In genomic region chr6:168925671-168926070, GRCh38 we compare ENCODE assay signal across 23 cellular contexts.
DNase-seq lines count a peak whose midpoint lies in the region; ATAC-seq and TF ChIP-seq lines count a peak whose summit lies in the region.
"Had no signal": no experiment of that assay in that cellular context is flagged by ENCODE, and none has a peak within 500 bp of the region (broad histone marks: within the 10 kb centered on the region; RNA-seq: fewer than 3 reads in every experiment).

No MANE protein-coding gene starts in this region.

- intact Hi-C loops in colonic mucosa (cut with DNase I), result no loop called here

- no peaks in the 10 kb centered on the region; the same call in 1 of the 2 replicates for H3K4me1 ChIP-seq in GM23338 (ENCODE audit: insufficient read depth)
- H3K4me1 ChIP-seq in colonic mucosa, result no peaks in the 10 kb centered on the region
- H3K4me1 ChIP-seq in tibial nerve, result no peaks in the 10 kb centered on the region
- H3K4me1 ChIP-seq: A549; BE2C; BLaER1 treated with 17β-estradiol and CSF1 and Interleukin-3, amounts not matched to agents 10 nM and 100 nM had no signal

- TF ChIP-seq CTCF in GM23338 (conservative IDR thresholded peaks at IDR 0.05; ENCODE audit: low read depth in 2 of 2) (no peak), colonic mucosa (IDR thresholded peaks at IDR 0.05) (no peak), tibial nerve (IDR thresholded peaks at IDR 0.05) (no peak)

- no peak overlapping the region for H3K27ac Mint-ChIP-seq in GM23338
- H3K27ac Mint-ChIP-seq: CD4-positive, alpha-beta T cell; CD8-positive, alpha-beta memory T cell had no signal

- H3K27me3 Mint-ChIP-seq in GM23338 (ENCODE audit: insufficient read depth, low read depth, poor library complexity), result peaks cover 1% of the 10 kb centered on the region

- no peak overlapping the region for H2AFZ ChIP-seq in GM23338

- no peaks in the 10 kb centered on the region for H3K36me3 ChIP-seq in GM23338 (ENCODE audit: insufficient read depth)
- H3K36me3 ChIP-seq in colonic mucosa, result no peaks in the 10 kb centered on the region
- no peaks in the 10 kb centered on the region for H3K36me3 ChIP-seq in tibial nerve
- H3K36me3 ChIP-seq: BE2C; BLaER1 treated with 17β-estradiol and CSF1 and Interleukin-3, amounts not matched to agents 10 nM and 100 nM had no signal

- H3K27ac ChIP-seq in GM23338 (ENCODE audit: low read depth), result 0 out of 2 replicates have a peak overlapping the region, but pooled peaks have one; percentile 55
- no peak overlapping the region for H3K27ac ChIP-seq in colonic mucosa
- H3K27ac ChIP-seq in tibial nerve, result no peak overlapping the region
- H3K27ac ChIP-seq: A549; BLaER1 treated with 17β-estradiol and CSF1 and Interleukin-3, amounts not matched to agents 10 nM and 100 nM had no signal

- H3K36me3 Mint-ChIP-seq in GM23338 (ENCODE audit: low read depth), result peaks cover 18% of the 10 kb centered on the region; the same call in 2 of the 3 replicates
- H3K36me3 Mint-ChIP-seq: CD14-positive monocyte had no signal

- H4K20me1 ChIP-seq in GM23338 (replicated peaks; ENCODE audit: insufficient read depth), result no peaks in the 10 kb centered on the region
- H4K20me1 ChIP-seq: BLaER1 treated with 17β-estradiol and CSF1 and Interleukin-3, amounts not matched to agents 10 nM and 100 nM had no signal

- H3K27me3 ChIP-seq in GM23338 (ENCODE audit: insufficient read depth) (no peaks in the 10 kb centered on the region), colonic mucosa (no peaks in the 10 kb centered on the region), tibial nerve (no peaks in the 10 kb centered on the region)
- H3K27me3 ChIP-seq: BE2C; BLaER1 treated with 17β-estradiol and CSF1 and Interleukin-3, amounts not matched to agents 10 nM and 100 nM had no signal

- ATAC-seq in GM23338 (no peak), GM21576 (IDR thresholded peaks at IDR 0.05; ENCODE audit: unreplicated experiment) (no peak)
- ATAC-seq: A549, GM12878, HCT116 had no signal

- WGBS in tibial nerve, 2 donors, result 86% methylated on average over 11 of the region's 11 CpGs

- no peaks in the 10 kb centered on the region for H3K9me2 ChIP-seq in GM23338 (ENCODE audit: insufficient read depth)

- peak overlapping the region; percentile 32; the same call in 1 of the 2 replicates for H3K4me2 ChIP-seq in GM23338
- H3K4me2 ChIP-seq: A549; BLaER1 treated with 17β-estradiol and CSF1 and Interleukin-3, amounts not matched to agents 10 nM and 100 nM had no signal

- no peaks in the 10 kb centered on the region for H3K79me2 ChIP-seq in GM23338 (replicated peaks; ENCODE audit: insufficient read depth)

- TF ChIP-seq EP300 in tibial nerve (IDR thresholded peaks at IDR 0.05), result no peak

- no peak overlapping the region for H3K9ac ChIP-seq in colonic mucosa (ENCODE audit: low read depth in 2 of 2, low read length in 2 of 2)
- H3K9ac ChIP-seq: BLaER1 treated with 17β-estradiol and CSF1 and Interleukin-3, amounts not matched to agents 10 nM and 100 nM had no signal

- no peak overlapping the region for H3K4me3 Mint-ChIP-seq in GM23338
- H3K4me3 Mint-ChIP-seq: CD14-positive monocyte; CD4-positive, alpha-beta T cell; CD8-positive, alpha-beta memory T cell had no signal

- DNase-seq in GM23338 (ENCODE audit: low spot score) (peak; percentile 4), colonic mucosa (peak; percentile 2), islet precursor cell (peak; percentile 9), tibial nerve (ENCODE audit: low spot score in 2 of 2) (no peak), SK-N-DZ (ENCODE audit: low spot score) (no peak)
- DNase-seq: 8988T; ACHN; AML-193; BE2C; CD4-positive, alpha-beta T cell; CD8-positive, alpha-beta memory T cell; DMS 273 treated with DMSO at 0.1 percent for 48 hours; DMS79; EL; GDM1; GOT3; H7 had no signal

- H3K4me3 ChIP-seq in GM23338 (no peak overlapping the region), colonic mucosa (no peak overlapping the region), tibial nerve (no peak overlapping the region)
- H3K4me3 ChIP-seq: A549; BLaER1 treated with 17β-estradiol and CSF1 and Interleukin-3, amounts not matched to agents 10 nM and 100 nM; GM12878 had no signal

- peaks cover 7% of the 10 kb centered on the region for H3K4me1 Mint-ChIP-seq in GM23338
- H3K4me1 Mint-ChIP-seq: CD14-positive monocyte; CD8-positive, alpha-beta memory T cell had no signal

- no peak for TF ChIP-seq POLR2A in tibial nerve (IDR thresholded peaks at IDR 0.05)

- no peaks in the 10 kb centered on the region for H3F3A ChIP-seq in GM23338 (replicated peaks; ENCODE audit: low read depth)

- H3K9me3 Mint-ChIP-seq in GM23338, result peaks cover 25% of the 10 kb centered on the region
- H3K9me3 Mint-ChIP-seq: CD4-positive, alpha-beta T cell; CD8-positive, alpha-beta memory T cell had no signal

- H3K9me3 ChIP-seq in colonic mucosa (no peaks in the 10 kb centered on the region), tibial nerve (peaks cover 0 to 7% (median 0%) of the 10 kb centered on the region in 4 donors)
- H3K9me3 ChIP-seq: A549, BE2C had no signal

TF ChIP-seq in GM23338, 12 proteins besides CTCF, POLR2A, EP300 and RAD21:
- TF ChIP-seq POLR2AphosphoS5 (IDR thresholded peaks at IDR 0.05; ENCODE audit: low read depth) (no peak), ZNF331 (CRISPR knock-in tag; IDR thresholded peaks at IDR 0.05; ENCODE audit: low read depth) (no peak), ETS1 (IDR thresholded peaks at IDR 0.05) (no peak), JUNB (IDR thresholded peaks at IDR 0.05; ENCODE audit: unreplicated experiment) (no peak), ZNF462 (CRISPR knock-in tag; IDR thresholded peaks at IDR 0.05) (no peak), CREB1 (CRISPR knock-in tag; IDR thresholded peaks at IDR 0.05; ENCODE audit: low read depth) (no peak), STAT1 (IDR thresholded peaks at IDR 0.05; ENCODE audit: unreplicated experiment) (no peak), NANOG (IDR thresholded peaks at IDR 0.05; ENCODE audit: borderline replicate concordance) (no peak)

Comparison
In these comparisons a context has a peak if more than half of its experiments do, and no peak if none do; other contexts are left out.
1. DNase-seq: peak in GM23338 (single experiment), colonic mucosa (single experiment) and islet precursor cell (single experiment); none in tibial nerve (0 of 2) and SK-N-DZ (single experiment).